In the genomic region with DNA sequence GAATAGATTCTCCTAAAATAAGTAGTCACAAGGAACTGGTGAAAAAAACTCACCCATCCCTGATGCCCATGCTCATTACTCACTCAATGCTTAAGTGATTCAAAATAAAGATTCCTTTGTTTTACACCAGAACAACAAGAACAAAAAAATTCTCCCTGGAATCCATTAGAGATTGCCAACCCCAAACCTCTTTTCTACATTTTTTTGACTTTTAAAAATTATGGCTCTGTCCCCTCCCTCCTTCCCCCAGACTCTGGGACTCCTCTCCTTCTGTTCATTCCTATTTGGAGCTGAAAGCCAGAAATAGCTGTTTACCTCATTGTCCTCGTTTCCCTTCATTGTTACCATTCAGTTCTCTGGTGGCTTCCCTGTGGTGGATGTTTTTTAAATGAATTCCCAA, we compare ENCODE assay signal across 21 cellular contexts.
DNase-seq lines count a peak whose midpoint lies in the region; ATAC-seq, FAIRE-seq and TF ChIP-seq lines count a peak whose summit lies in the region.
"Had no signal": no experiment of that assay in that cellular context is flagged by ENCODE, and none has a peak within 500 bp of the region (broad histone marks: within the 10 kb centered on the region; RNA-seq: fewer than 3 reads in every experiment).

No MANE protein-coding gene starts in this region.

- TF ChIP-seq CTCF in bronchial epithelial cell (IDR thresholded peaks at IDR 0.05; ENCODE audit: insufficient read depth, low read length, severe bottlenecking) (no peak), keratinocyte (optimal IDR thresholded peaks at IDR 0.05 in 1 of 3, IDR thresholded peaks at IDR 0.05 in 1 of 3, conservative IDR thresholded peaks at IDR 0.05 in 1 of 3; ENCODE audit: extremely low read depth in 1 of 3, insufficient read depth in 2 of 3, low read length in 3 of 3) (no peak), Calu3 (IDR thresholded peaks at IDR 0.05; ENCODE audit: unreplicated experiment) (no peak)

- H3K9me3 Mint-ChIP-seq in Calu3 (ENCODE audit: low read depth, unreplicated experiment) = no peaks in the 10 kb centered on the region

- H3K9ac ChIP-seq in keratinocyte (ENCODE audit: control insufficient read depth, extremely low read depth, insufficient read depth, low read length) = no peak overlapping the region

- no peak overlapping the region for H3K4me2 ChIP-seq in keratinocyte (ENCODE audit: control insufficient read depth, extremely low read depth, insufficient read depth, low read depth, low read length)

- H3K4me1 ChIP-seq in right cardiac atrium (ENCODE audit: control insufficient read depth, insufficient read depth, low read length) = peaks cover 13% of the 10 kb centered on the region
- H3K4me1 ChIP-seq in keratinocyte (ENCODE audit: control insufficient read depth, extremely low read depth, insufficient read depth, low read length) = peaks cover 11% of the 10 kb centered on the region
- H3K4me1 ChIP-seq: colonic mucosa, upper lobe of right lung had no signal

- peak overlapping the region; percentile 39 for H2AFZ ChIP-seq in keratinocyte (ENCODE audit: control insufficient read depth, low read length)

- H3K27me3 ChIP-seq in right cardiac atrium (ENCODE audit: control insufficient read depth, insufficient read depth) (no peaks in the 10 kb centered on the region), bronchial epithelial cell (ENCODE audit: control insufficient read depth, insufficient read depth, low read length) (no peaks in the 10 kb centered on the region), keratinocyte (ENCODE audit: control insufficient read depth, extremely low read depth, insufficient read depth, low read length) (no peaks in the 10 kb centered on the region)
- H3K27me3 ChIP-seq: colonic mucosa, upper lobe of right lung had no signal

- no peak overlapping the region for H3K4me3 Mint-ChIP-seq in Calu3 (ENCODE audit: low read depth, unreplicated experiment)
- H3K4me3 Mint-ChIP-seq: activated CD4-positive, alpha-beta T cell treated with anti-CD3 and anti-CD28 coated beads for 36 hours had no signal

- H3K79me2 ChIP-seq in keratinocyte (ENCODE audit: control insufficient read depth, insufficient read depth, low read length) = no peaks in the 10 kb centered on the region

- H3K36me3 ChIP-seq in bronchial epithelial cell (ENCODE audit: control insufficient read depth, insufficient read depth, low read length) (no peaks in the 10 kb centered on the region), keratinocyte (ENCODE audit: control insufficient read depth in 2 of 2, extremely low read depth in 1 of 2, insufficient read depth in 2 of 2, low read length in 2 of 2) (no peaks in the 10 kb centered on the region)
- H3K36me3 ChIP-seq: colonic mucosa, upper lobe of right lung had no signal

- H3K4me1 Mint-ChIP-seq in Calu3 (ENCODE audit: low read depth, unreplicated experiment) = peaks cover 8% of the 10 kb centered on the region
- H3K4me1 Mint-ChIP-seq: activated CD4-positive, alpha-beta T cell treated with anti-CD3 and anti-CD28 coated beads for 36 hours had no signal

- H3K9me1 ChIP-seq in keratinocyte (ENCODE audit: control insufficient read depth, extremely low read depth, insufficient read depth, low read length) = no peaks in the 10 kb centered on the region

- intact Hi-C loops in Right ventricle myocardium superior (cut with DNase I) (no loop called here), right cardiac atrium (cut with DNase I) (no loop called here), Calu3 (cut with micrococcal nuclease; ENCODE audit: unreplicated experiment) (no loop called here)

- H4K20me1 ChIP-seq in keratinocyte (ENCODE audit: control insufficient read depth, extremely low read depth, insufficient read depth, low read length) = no peaks in the 10 kb centered on the region

- H3K27ac Mint-ChIP-seq in Calu3 (ENCODE audit: unreplicated experiment) = no peak overlapping the region
- H3K27ac Mint-ChIP-seq: activated CD4-positive, alpha-beta T cell treated with anti-CD3 and anti-CD28 coated beads for 36 hours had no signal

- no peak overlapping the region for H3K4me3 ChIP-seq in right cardiac atrium (ENCODE audit: low read length)
- no peak overlapping the region for H3K4me3 ChIP-seq in bronchial epithelial cell (ENCODE audit: low read depth, low read length)
- H3K4me3 ChIP-seq in keratinocyte (ENCODE audit: control insufficient read depth in 2 of 3, extremely low read depth in 1 of 3, insufficient read depth in 2 of 3, low read depth in 1 of 3, low read length in 3 of 3) = no peak overlapping the region
- H3K4me3 ChIP-seq: colonic mucosa, upper lobe of right lung had no signal

- FAIRE-seq in bronchial epithelial cell (lab: Jason Lieb, UNC) = no peak
- no peak for FAIRE-seq in keratinocyte (lab: Jason Lieb, UNC)
- FAIRE-seq: GM19239, HTR-8/SVneo had no signal

- H3K27ac ChIP-seq in right cardiac atrium (ENCODE audit: low read length) (no peak overlapping the region), keratinocyte (ENCODE audit: control insufficient read depth, insufficient read depth, low read length) (no peak overlapping the region)
- H3K27ac ChIP-seq: C4-2B, colonic mucosa, upper lobe of right lung had no signal

- DNase-seq in Right ventricle myocardium superior (no peak), right cardiac atrium (no peak), bronchial epithelial cell (ENCODE audit: low read depth) (peak; percentile 12), keratinocyte (ENCODE audit: low read depth, low spot score) (no peak), superior temporal gyrus (ENCODE audit: extremely low spot score) (peak; percentile 52), NCI-H526 (lab: John Stamatoyannopoulos, UW) (no peak), Calu3 (no peak), HuH-7.5 (ENCODE audit: low spot score) (no peak)
- DNase-seq: 8988T; activated CD4-positive, alpha-beta T cell treated with anti-CD3 and anti-CD28 coated beads for 36 hours; activated gamma-delta T cell; amygdala; colonic mucosa; erythroblast; glutamatergic neuron; NCI-H510A; stimulated activated naive CD4-positive, alpha-beta T cell treated with Interleukin-2 at 50 U/mL for 16 hours; upper lobe of right lung had no signal

- CTCF ChIA-PET in Calu3 (lab: Charles Lee) = no interaction called here

- H3K9me3 ChIP-seq in right cardiac atrium (ENCODE audit: control insufficient read depth, low read length) = no peaks in the 10 kb centered on the region
- H3K9me3 ChIP-seq in keratinocyte (ENCODE audit: control insufficient read depth, low read depth, low read length) = no peaks in the 10 kb centered on the region
- H3K9me3 ChIP-seq: colonic mucosa, upper lobe of right lung had no signal

- no peaks in the 10 kb centered on the region for H3K27me3 Mint-ChIP-seq in Calu3 (ENCODE audit: unreplicated experiment)

- ATAC-seq in Right ventricle myocardium superior (ENCODE audit: poor library complexity) (peak; percentile 51), right cardiac atrium (no peak)
- ATAC-seq: activated CD4-positive, alpha-beta T cell treated with anti-CD3 and anti-CD28 coated beads for 36 hours; upper lobe of right lung had no signal

- BruUV-seq in Calu3 (replicated peaks; lab: Mats Ljungman, UMichigan) = no TSS peak

- dilution Hi-C loops in keratinocyte (cut with MboI; ENCODE audit: extremely low pct_ligation_motif_present, low sequenced_read_pairs) = no loop called here

- 26% methylated on average over 1 of the region's 1 CpG for WGBS in right cardiac atrium

- H3K36me3 Mint-ChIP-seq in Calu3 (ENCODE audit: insufficient read depth, unreplicated experiment) = no peaks in the 10 kb centered on the region

Comparison
In these comparisons a context has a peak if more than half of its experiments do, and no peak if none do; other contexts are left out.
1. DNase-seq: peak in bronchial epithelial cell (single experiment) and superior temporal gyrus (single experiment); none in Right ventricle myocardium superior (single experiment), right cardiac atrium (0 of 3), keratinocyte (single experiment), NCI-H526 (0 of 2), Calu3 (single experiment) and HuH-7.5 (single experiment).